31 cellular contexts compared by ENCODE assay signal in genomic region chr7:116978006-116978405, GRCh38.
"Had no signal": no experiment of that assay in that cellular context is flagged by ENCODE, and none has a peak within 500 bp of the region (broad histone marks: within the 10 kb centered on the region; RNA-seq: fewer than 3 reads in every experiment).

No MANE protein-coding gene starts in this region.

- ATAC-seq: heart right ventricle; left lobe of liver; mucosa of descending colon; natural killer cell treated with Interleukin-12 subunit alpha and Interleukin-12 subunit beta and Interleukin-15 and Interleukin-18, amount 100 ng/mL, for 72 hours; right lobe of liver had no signal

- H3K36me3 Mint-ChIP-seq: immature natural killer cell; naive B cell; natural killer cell treated with Interleukin-12 subunit alpha and Interleukin-12 subunit beta and Interleukin-15 and Interleukin-18, amount 100 ng/mL, for 72 hours had no signal

- H3K27me3 Mint-ChIP-seq: dendritic cell treated with granulocyte-macrophage colony-stimulating factor and Interleukin-4, amounts not matched to agents 40 ng/mL and 50 ng/mL, for 4 days; memory B cell; naive B cell; natural killer cell treated with Interleukin-12 subunit alpha and Interleukin-12 subunit beta and Interleukin-15 and Interleukin-18, amount 100 ng/mL, for 72 hours; progenitor cell of endocrine pancreas; type B pancreatic cell had no signal

- H3K9me3 ChIP-seq: colonic mucosa, esophagus squamous epithelium, heart right ventricle, mucosa of descending colon, neutrophil, right lobe of liver, stomach, thyroid gland had no signal

- H3K4me3 Mint-ChIP-seq: dendritic cell treated with granulocyte-macrophage colony-stimulating factor and Interleukin-4, amounts not matched to agents 40 ng/mL and 50 ng/mL, for 4 days; endodermal cell; immature natural killer cell; memory B cell; mesothelial cell of epicardium; naive B cell; natural killer cell treated with Interleukin-12 subunit alpha and Interleukin-12 subunit beta and Interleukin-15 and Interleukin-18, amount 100 ng/mL, for 72 hours; neural crest cell; type B pancreatic cell had no signal

- H3K4me3 ChIP-seq: colonic mucosa, esophagus squamous epithelium, heart right ventricle, lung, mucosa of descending colon, right lobe of liver, stomach, thyroid gland had no signal

- H3K27ac Mint-ChIP-seq: dendritic cell treated with granulocyte-macrophage colony-stimulating factor and Interleukin-4, amounts not matched to agents 40 ng/mL and 50 ng/mL, for 4 days; endodermal cell; memory B cell; mesothelial cell of epicardium; naive B cell; natural killer cell treated with Interleukin-12 subunit alpha and Interleukin-12 subunit beta and Interleukin-15 and Interleukin-18, amount 100 ng/mL, for 72 hours; progenitor cell of endocrine pancreas; type B pancreatic cell had no signal

- H3K4me1 ChIP-seq: colonic mucosa, esophagus squamous epithelium, parathyroid adenoma, right lobe of liver, thyroid gland had no signal

- DNase-seq: colonic mucosa; effector CD8-positive, alpha-beta T cell; endodermal cell; esophagus squamous epithelium; foreskin melanocyte; glutamatergic neuron; heart right ventricle; hippocampal formation; immature natural killer cell; kidney; mucosa of descending colon; naive B cell; right lobe of liver; small intestine; stimulated activated CD4-positive, alpha-beta T cell treated with anti-CD3 and anti-CD28 coated beads, Interleukin-1b, Interleukin-23, amount 100 ng/mL, for 48 hours; stimulated activated CD4-positive, alpha-beta T cell treated with anti-CD3 and anti-CD28 coated beads, Interleukin-4, amount 100 ng/mL, for 1 hour; stimulated activated CD8-positive, alpha-beta memory T cell treated with anti-CD3 and anti-CD28 coated beads, Interleukin-4, amount 100 ng/mL, for 48 hours; stimulated activated naive CD4-positive, alpha-beta T cell; stomach; thyroid gland had no signal

- H3K27ac ChIP-seq: colonic mucosa, esophagus squamous epithelium, heart right ventricle, neutrophil, parathyroid adenoma, right lobe of liver, stomach, thyroid gland had no signal

- H3K9ac ChIP-seq: parathyroid adenoma had no signal

- H2AFZ ChIP-seq: parathyroid adenoma had no signal

- H3K27me3 ChIP-seq: colonic mucosa, esophagus squamous epithelium, heart right ventricle, neutrophil, right lobe of liver, stomach, thyroid gland had no signal

- H3K4me1 Mint-ChIP-seq: immature natural killer cell, memory B cell, mesothelial cell of epicardium, naive B cell had no signal

- H3K36me3 ChIP-seq: colonic mucosa, neutrophil, right lobe of liver, stomach, thyroid gland had no signal

- H3K9me3 Mint-ChIP-seq: dendritic cell treated with granulocyte-macrophage colony-stimulating factor and Interleukin-4, amounts not matched to agents 40 ng/mL and 50 ng/mL, for 4 days; immature natural killer cell; naive B cell; natural killer cell treated with Interleukin-12 subunit alpha and Interleukin-12 subunit beta and Interleukin-15 and Interleukin-18, amount 100 ng/mL, for 72 hours; type B pancreatic cell had no signal
